ENCODE assay signal across 8 cellular contexts in the genomic region with DNA sequence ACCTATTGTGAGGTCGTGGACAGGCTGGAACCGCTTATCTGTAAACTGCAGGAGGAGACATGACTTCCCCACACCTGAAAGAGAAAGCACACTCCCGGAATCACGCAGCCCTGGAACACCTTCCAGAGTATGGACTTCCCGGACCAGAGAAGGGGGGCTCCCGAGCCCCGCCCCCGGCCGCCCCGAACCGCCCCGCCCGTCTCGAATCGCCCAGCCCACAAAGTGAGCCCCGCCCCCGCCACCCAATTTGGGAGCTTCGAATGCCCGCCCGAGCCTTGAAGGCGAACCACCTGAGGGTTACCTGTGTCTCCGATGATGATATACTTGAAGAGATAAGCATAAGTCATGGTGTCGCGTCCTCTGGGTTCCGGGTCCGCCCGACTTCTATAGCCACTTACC. TPM values are rescaled to one million over a fixed set of nuclear protein-coding genes. Genes with fewer than 3 reads are reported as not detected.
DNase-seq lines count a peak whose midpoint lies in the region; ATAC-seq and TF ChIP-seq lines count a peak whose summit lies in the region.

No MANE protein-coding gene starts in this region.

- no peaks in the 10 kb centered on the region for H3K27me3 Mint-ChIP-seq in Calu3 (ENCODE audit: unreplicated experiment)
- H3K27me3 Mint-ChIP-seq in activated T-helper 1 cell treated with anti-CD3 and anti-CD28 coated beads, Interleukin-12 subunit alpha, Interleukin-12 subunit beta, Interleukin-2, Interleukin-4 antibody, amounts not matched to agents 30 ng/mL and 10 ng/mL and 1 ng/mL, durations not matched to agents 14 hours and 24 hours and 36 hours (ENCODE audit: insufficient read depth) = peaks cover 2% of the 10 kb centered on the region

- intact Hi-C loops in Calu3 (cut with micrococcal nuclease; ENCODE audit: unreplicated experiment) = no loop called here
- intact Hi-C loops in activated T-helper 1 cell treated with anti-CD3 and anti-CD28 coated beads, Interleukin-12 subunit alpha, Interleukin-12 subunit beta, Interleukin-2, Interleukin-4 antibody, amounts not matched to agents 30 ng/mL and 10 ng/mL and 1 ng/mL, durations not matched to agents 14 hours and 24 hours and 36 hours (cut with micrococcal nuclease) = no loop called here
- intact Hi-C loops in ovary (cut with DNase I) = loop anchor here in 1 of 4 donors (2.0 kb wide), 1 partner anchor 20 kb away; a partner anchor contains a TSS

- BruUV-seq in Calu3 (replicated peaks; lab: Mats Ljungman, UMichigan) = no TSS peak

- ATAC-seq in GM21528 (IDR thresholded peaks at IDR 0.05; ENCODE audit: low FRiP score, unreplicated experiment) = peak; percentile 34

- TF ChIP-seq CTCF in Calu3 (IDR thresholded peaks at IDR 0.05; ENCODE audit: unreplicated experiment) (no peak), ovary (IDR thresholded peaks at IDR 0.05) (no peak)

- H3K27ac ChIP-seq in ovary (peak overlapping the region; percentile 58 to 66), urinary bladder (ENCODE audit: low read depth) (peak overlapping the region; percentile 86)

- H3K27ac Mint-ChIP-seq in Calu3 (ENCODE audit: unreplicated experiment) = peak overlapping the region; percentile 75
- peak overlapping the region; percentile 99 for H3K27ac Mint-ChIP-seq in activated T-helper 1 cell treated with anti-CD3 and anti-CD28 coated beads, Interleukin-12 subunit alpha, Interleukin-12 subunit beta, Interleukin-2, Interleukin-4 antibody, amounts not matched to agents 30 ng/mL and 10 ng/mL and 1 ng/mL, durations not matched to agents 14 hours and 24 hours and 36 hours

- CTCF ChIA-PET in Calu3 (lab: Charles Lee) = interaction anchor here (0.6 to 2.8 kb wide), 4 partner anchors 14 to 178 kb away, joined by 3 to 9 read pairs (median 6); a partner anchor contains a TSS

- H3K36me3 ChIP-seq in ovary (no peaks in the 10 kb centered on the region), urinary bladder (ENCODE audit: insufficient read depth) (no peaks in the 10 kb centered on the region)

- H3K27me3 ChIP-seq in ovary = no peaks in the 10 kb centered on the region

- H3K36me3 Mint-ChIP-seq in Calu3 (ENCODE audit: insufficient read depth, unreplicated experiment) = peaks cover 22% of the 10 kb centered on the region
- H3K36me3 Mint-ChIP-seq in activated T-helper 1 cell treated with anti-CD3 and anti-CD28 coated beads, Interleukin-12 subunit alpha, Interleukin-12 subunit beta, Interleukin-2, Interleukin-4 antibody, amounts not matched to agents 30 ng/mL and 10 ng/mL and 1 ng/mL, durations not matched to agents 14 hours and 24 hours and 36 hours (ENCODE audit: low read depth) = peaks cover 21% of the 10 kb centered on the region

- H3K4me1 Mint-ChIP-seq in Calu3 (ENCODE audit: low read depth, unreplicated experiment) = peaks cover 8% of the 10 kb centered on the region
- peaks cover 35% of the 10 kb centered on the region for H3K4me1 Mint-ChIP-seq in activated T-helper 1 cell treated with anti-CD3 and anti-CD28 coated beads, Interleukin-12 subunit alpha, Interleukin-12 subunit beta, Interleukin-2, Interleukin-4 antibody, amounts not matched to agents 30 ng/mL and 10 ng/mL and 1 ng/mL, durations not matched to agents 14 hours and 24 hours and 36 hours (ENCODE audit: low read depth)

- H3K9me3 ChIP-seq in ovary = no peaks in the 10 kb centered on the region

- no peak for TF ChIP-seq POLR2A in ovary (IDR thresholded peaks at IDR 0.05)

- H3K4me3 ChIP-seq in ovary (peak overlapping the region; percentile 79), urinary bladder (ENCODE audit: low read depth, low read length) (peak overlapping the region; percentile 92)

- peak overlapping the region; percentile 77 for H3K4me3 Mint-ChIP-seq in Calu3 (ENCODE audit: low read depth, unreplicated experiment)
- peak overlapping the region; percentile 100 for H3K4me3 Mint-ChIP-seq in activated T-helper 1 cell treated with anti-CD3 and anti-CD28 coated beads, Interleukin-12 subunit alpha, Interleukin-12 subunit beta, Interleukin-2, Interleukin-4 antibody, amounts not matched to agents 30 ng/mL and 10 ng/mL and 1 ng/mL, durations not matched to agents 14 hours and 24 hours and 36 hours

- DNase-seq in Calu3 = peak; percentile 77
- peak; percentile 61 for DNase-seq in NCI-H226
- DNase-seq in activated T-helper 1 cell treated with anti-CD3 and anti-CD28 coated beads, Interleukin-12 subunit alpha, Interleukin-12 subunit beta, Interleukin-2, Interleukin-4 antibody, amounts not matched to agents 30 ng/mL and 10 ng/mL and 1 ng/mL, durations not matched to agents 14 hours and 24 hours and 36 hours (ENCODE audit: low spot score) = no peak
- DNase-seq in glomerular visceral epithelial cell (ENCODE audit: extremely low spot score) = peak; percentile 85
- DNase-seq in ovary = peak; percentile 80 to 92 (median 87)
- DNase-seq in HT-29 (ENCODE audit: low spot score) = no peak

- peaks cover 5% of the 10 kb centered on the region for H3K4me1 ChIP-seq in ovary (ENCODE audit: insufficient read depth)
- no peaks in the 10 kb centered on the region for H3K4me1 ChIP-seq in urinary bladder (ENCODE audit: insufficient read depth)

- 1% methylated on average over 22 to 27 of the region's 27 CpGs for WGBS in ovary, 3 donors
- under 1% methylated on average over 27 of the region's 27 CpGs for WGBS in urinary bladder

- no peak for TF ChIP-seq EP300 in ovary (IDR thresholded peaks at IDR 0.05)

- H3K9me3 Mint-ChIP-seq in Calu3 (ENCODE audit: low read depth, unreplicated experiment) = no peaks in the 10 kb centered on the region
- no peaks in the 10 kb centered on the region for H3K9me3 Mint-ChIP-seq in activated T-helper 1 cell treated with anti-CD3 and anti-CD28 coated beads, Interleukin-12 subunit alpha, Interleukin-12 subunit beta, Interleukin-2, Interleukin-4 antibody, amounts not matched to agents 30 ng/mL and 10 ng/mL and 1 ng/mL, durations not matched to agents 14 hours and 24 hours and 36 hours

RNA-seq across cellular contexts. Expression of a gene that starts 0.2 kb away (rescaled TPM):
- total RNA-seq in Calu3 (2022) (25.2 and 25.4 TPM in 2 replicates), ovary (10 to 100 TPM; 18.4 to 28.7 (median 25.0) TPM), urinary bladder (34.3 TPM)
- 30.3 and 32.5 TPM in 2 replicates for total RNA-seq in activated T-helper 1 cell treated with anti-CD3 and anti-CD28 coated beads, Interleukin-12 subunit alpha, Interleukin-12 subunit beta, Interleukin-2, Interleukin-4 antibody, amounts not matched to agents 30 ng/mL and 10 ng/mL and 1 ng/mL, durations not matched to agents 14 hours and 24 hours and 36 hours
- polyA plus RNA-seq in ovary (10 to 100 TPM; 15.8 to 53.7 TPM), urinary bladder (21.5 TPM)
- 4.4 and 6.4 TPM in 2 replicates for total RNA-seq in HT-29 (2014; rRNA removed; shearing (Covaris generic))

RNA-seq across cellular contexts. Expression of a gene that starts 0.5 kb away (rescaled TPM):
- total RNA-seq in Calu3 (2022) (77.4 and 78.0 TPM in 2 replicates), ovary (10 to 100 TPM; 22.7 to 75.3 (median 64.4) TPM), urinary bladder (25.9 TPM)
- total RNA-seq in activated T-helper 1 cell treated with anti-CD3 and anti-CD28 coated beads, Interleukin-12 subunit alpha, Interleukin-12 subunit beta, Interleukin-2, Interleukin-4 antibody, amounts not matched to agents 30 ng/mL and 10 ng/mL and 1 ng/mL, durations not matched to agents 14 hours and 24 hours and 36 hours = 77.5 and 86.6 TPM in 2 replicates
- polyA plus RNA-seq in ovary (10 to 100 TPM; 21.8 to 73.8 TPM), urinary bladder (46.5 TPM)
- 16.0 and 20.3 TPM in 2 replicates for total RNA-seq in HT-29 (2014; rRNA removed; shearing (Covaris generic))

RNA-seq across cellular contexts. Expression of a gene that starts 20.6 kb away (rescaled TPM):
- total RNA-seq in Calu3 (2022) = 93.1 and 100 TPM in 2 replicates
- total RNA-seq in activated T-helper 1 cell treated with anti-CD3 and anti-CD28 coated beads, Interleukin-12 subunit alpha, Interleukin-12 subunit beta, Interleukin-2, Interleukin-4 antibody, amounts not matched to agents 30 ng/mL and 10 ng/mL and 1 ng/mL, durations not matched to agents 14 hours and 24 hours and 36 hours = 126 and 131 TPM in 2 replicates
- 10 to 100 TPM; 36.0 to 79.3 (median 66.9) TPM for total RNA-seq in ovary
- polyA plus RNA-seq in ovary = 10 to 100 TPM; 27.1 to 56.6 TPM
- 65.3 TPM for total RNA-seq in urinary bladder
- polyA plus RNA-seq in urinary bladder = 29.9 TPM
- 36.1 and 37.2 TPM in 2 replicates for total RNA-seq in HT-29 (2014; rRNA removed; shearing (Covaris generic))

RNA-seq across cellular contexts. Expression of a gene that starts 34.6 kb away (rescaled TPM):
- total RNA-seq in Calu3 (2022) (40.5 and 42.2 TPM in 2 replicates), ovary (10 to 100 TPM; 40.4 to 61.5 (median 44.7) TPM), urinary bladder (64.4 TPM)
- 75.1 and 77.7 TPM in 2 replicates for total RNA-seq in activated T-helper 1 cell treated with anti-CD3 and anti-CD28 coated beads, Interleukin-12 subunit alpha, Interleukin-12 subunit beta, Interleukin-2, Interleukin-4 antibody, amounts not matched to agents 30 ng/mL and 10 ng/mL and 1 ng/mL, durations not matched to agents 14 hours and 24 hours and 36 hours
- polyA plus RNA-seq in ovary (10 to 100 TPM; 36.3 to 37.0 TPM), urinary bladder (36.0 TPM)
- total RNA-seq in HT-29 (2014; rRNA removed; shearing (Covaris generic)) = 39.7 and 41.0 TPM in 2 replicates

RNA-seq across cellular contexts. Expression of a gene that starts 49.6 kb away (rescaled TPM):
- total RNA-seq in Calu3 (2022) = 3.5 and 3.9 TPM in 2 replicates
- 1.3 and 1.6 TPM in 2 replicates for total RNA-seq in activated T-helper 1 cell treated with anti-CD3 and anti-CD28 coated beads, Interleukin-12 subunit alpha, Interleukin-12 subunit beta, Interleukin-2, Interleukin-4 antibody, amounts not matched to agents 30 ng/mL and 10 ng/mL and 1 ng/mL, durations not matched to agents 14 hours and 24 hours and 36 hours
- 10 to 100 TPM; 11.9 to 38.8 (median 22.8) TPM for total RNA-seq in ovary
- 10 to 100 TPM; 25.9 to 32.7 TPM for polyA plus RNA-seq in ovary
- 6.4 TPM for total RNA-seq in urinary bladder
- 11.9 TPM for polyA plus RNA-seq in urinary bladder
- total RNA-seq in HT-29 (2014; rRNA removed; shearing (Covaris generic)) = 0.05 TPM in 1 of 2 replicates, not detected in the other

Comparison
In these comparisons a context has a peak if more than half of its experiments do, and no peak if none do; other contexts are left out.
1. DNase-seq: peak in Calu3 (single experiment), NCI-H226 (single experiment), glomerular visceral epithelial cell (single experiment) and ovary (5 of 5); none in activated T-helper 1 cell treated with anti-CD3 and anti-CD28 coated beads, Interleukin-12 subunit alpha, Interleukin-12 subunit beta, Interleukin-2, Interleukin-4 antibody, amounts not matched to agents 30 ng/mL and 10 ng/mL and 1 ng/mL, durations not matched to agents 14 hours and 24 hours and 36 hours (single experiment) and HT-29 (single experiment).